In genomic region chr10:28171468-28172235, GRCh38 we compare ENCODE assay signal across 16 cellular contexts.
DNase-seq lines count a peak whose midpoint lies in the region; TF ChIP-seq lines count a peak whose summit lies in the region.
"Had no signal": no experiment of that assay in that cellular context is flagged by ENCODE, and none has a peak within 500 bp of the region (broad histone marks: within the 10 kb centered on the region; RNA-seq: fewer than 3 reads in every experiment).

No MANE protein-coding gene starts in this region.

- DNase-seq in NOMO-1 treated with DMSO at 0.1 percent for 48 hours (lab: John Stamatoyannopoulos, UW; ENCODE audit: unreplicated experiment) (peak; percentile 11), fibroblast of the conjunctiva (ENCODE audit: low read depth) (peak; percentile 77), endothelial cell (ENCODE audit: low spot score) (no peak), NCI-H2171 (lab: John Stamatoyannopoulos, UW) (no peak), retina (no peak), endodermal cell (no peak)
- DNase-seq: ACHN; activated B cell treated with CpG ODN at 0.5 μM for 24 hours; GF-D8; Kasumi-1; kidney; NCI-H1694 treated with DMSO at 0.1 percent for 48 hours; NCI-H510A treated with DMSO at 0.1 percent for 48 hours; stimulated activated naive CD4-positive, alpha-beta T cell treated with Interleukin-2 at 50 U/mL for 16 hours had no signal

- H2AFZ ChIP-seq in ACC112 (ENCODE audit: low read length, unreplicated experiment), result peak overlapping the region; percentile 73

- H3K27me3 ChIP-seq in ACC112 (ENCODE audit: insufficient read depth, low read length) (no peaks in the 10 kb centered on the region), muscle layer of duodenum (ENCODE audit: low read depth, low read length) (no peaks in the 10 kb centered on the region), endodermal cell (ENCODE audit: control insufficient read depth, insufficient read depth, low read length, poor library complexity, severe bottlenecking) (peaks cover 9% of the 10 kb centered on the region)

- TF ChIP-seq CTCF in endothelial cell (IDR thresholded peaks at IDR 0.05; ENCODE audit: unreplicated experiment) (no peak), endodermal cell (conservative IDR thresholded peaks at IDR 0.05) (no peak)

- no peak overlapping the region for H3K9ac ChIP-seq in endodermal cell (ENCODE audit: extremely low read depth, low read length, poor library complexity, severe bottlenecking)

- WGBS in endodermal cell (ENCODE audit: insufficient coverage in 1 of 2, insufficient read length in 1 of 2), 2 experiments, result 88 to 90% methylated on average over 7 to 9 of the region's 9 CpGs

- H3K4me3 ChIP-seq in ACC112 (ENCODE audit: low read depth, low read length) (peak overlapping the region; percentile 57), muscle layer of duodenum (ENCODE audit: low read depth in 1 of 2, low read length in 2 of 2) (peak overlapping the region in 1 of 2 donors; percentile 34), endodermal cell (ENCODE audit: low read length) (no peak overlapping the region)

- H3K4me3 Mint-ChIP-seq in endothelial cell (ENCODE audit: unreplicated experiment) (no peak overlapping the region), endodermal cell (no peak overlapping the region)
- H3K4me3 Mint-ChIP-seq: activated B cell treated with CpG ODN at 0.5 μM for 24 hours had no signal

- H3K27me3 Mint-ChIP-seq in endothelial cell (ENCODE audit: unreplicated experiment) (peaks cover 1% of the 10 kb centered on the region), endodermal cell (ENCODE audit: insufficient read depth) (no peaks in the 10 kb centered on the region)

- H3K36me3 ChIP-seq in ACC112 (ENCODE audit: insufficient read depth, low read length), result no peaks in the 10 kb centered on the region
- no peaks in the 10 kb centered on the region for H3K36me3 ChIP-seq in muscle layer of duodenum (ENCODE audit: control insufficient read depth in 1 of 2, insufficient read depth in 2 of 2, low read length in 2 of 2)
- no peaks in the 10 kb centered on the region for H3K36me3 ChIP-seq in endodermal cell (ENCODE audit: control insufficient read depth, insufficient read depth, low read length)

- H3K27ac Mint-ChIP-seq in endothelial cell (ENCODE audit: unreplicated experiment) (no peak overlapping the region), endodermal cell (no peak overlapping the region)
- H3K27ac Mint-ChIP-seq: activated B cell treated with CpG ODN at 0.5 μM for 24 hours had no signal

- H3K4me1 Mint-ChIP-seq in endothelial cell (ENCODE audit: unreplicated experiment) (peaks cover 4% of the 10 kb centered on the region), endodermal cell (peaks cover 12% of the 10 kb centered on the region)
- H3K4me1 Mint-ChIP-seq: activated B cell treated with CpG ODN at 0.5 μM for 24 hours had no signal

- H3K27ac ChIP-seq in ACC112 (ENCODE audit: low read depth, low read length) (no peak overlapping the region), muscle layer of duodenum (ENCODE audit: low read length) (peak overlapping the region; percentile 39), endodermal cell (ENCODE audit: low read depth, low read length) (no peak overlapping the region)

- H3K36me3 Mint-ChIP-seq in endothelial cell (ENCODE audit: low read depth, unreplicated experiment), result no peaks in the 10 kb centered on the region
- no peaks in the 10 kb centered on the region for H3K36me3 Mint-ChIP-seq in endodermal cell (ENCODE audit: low read depth)

- no peaks in the 10 kb centered on the region for H3K4me1 ChIP-seq in ACC112 (ENCODE audit: control insufficient read depth, insufficient read depth, low read length, unreplicated experiment)
- peaks cover 8 to 12% of the 10 kb centered on the region in 2 donors for H3K4me1 ChIP-seq in muscle layer of duodenum (ENCODE audit: control insufficient read depth in 1 of 2, insufficient read depth in 2 of 2, low read length in 2 of 2)
- no peaks in the 10 kb centered on the region for H3K4me1 ChIP-seq in endodermal cell (ENCODE audit: control insufficient read depth, insufficient read depth, low read length)

- H3K9me3 Mint-ChIP-seq in endothelial cell (ENCODE audit: unreplicated experiment), result no peaks in the 10 kb centered on the region
- H3K9me3 Mint-ChIP-seq in endodermal cell, result peaks cover 6% of the 10 kb centered on the region

- H3K9me3 ChIP-seq in muscle layer of duodenum (ENCODE audit: control insufficient read depth in 1 of 2, low read length in 2 of 2) (no peaks in the 10 kb centered on the region), endodermal cell (ENCODE audit: control insufficient read depth, low read length) (no peaks in the 10 kb centered on the region)

- no peaks in the 10 kb centered on the region for H3K79me2 ChIP-seq in ACC112 (ENCODE audit: control insufficient read depth, insufficient read depth, low read length, unreplicated experiment)

Comparison
In these comparisons a context has a peak if more than half of its experiments do, and no peak if none do; other contexts are left out.
1. DNase-seq: peak in NOMO-1 treated with DMSO at 0.1 percent for 48 hours (single experiment) and fibroblast of the conjunctiva (single experiment); none in endothelial cell (single experiment), NCI-H2171 (single experiment), retina (single experiment) and endodermal cell (single experiment).